ENCODE assay signal across 15 cellular contexts in the genomic region with DNA sequence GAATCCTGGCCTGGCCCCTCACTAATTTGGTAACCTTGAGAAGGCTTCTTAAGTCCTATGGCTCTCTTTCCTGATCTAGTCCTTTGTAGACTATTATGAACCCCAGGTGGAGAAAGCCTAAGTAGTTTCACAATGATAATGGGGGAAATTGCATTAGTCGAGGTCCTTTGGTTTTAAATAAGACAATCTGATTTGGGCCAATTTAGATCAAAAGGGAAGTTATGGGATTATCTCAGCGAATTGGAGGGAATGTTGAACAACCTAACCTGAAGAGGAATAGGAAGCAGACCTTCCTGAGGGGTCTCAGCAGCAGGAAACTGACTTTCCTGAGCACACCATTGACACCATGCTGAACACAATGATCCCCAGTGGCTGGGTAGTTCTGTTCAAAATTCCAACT.
A peak's percentile ranks its signal among the peaks of the same experiment; 100 is the strongest.
DNase-seq lines count a peak whose midpoint lies in the region; ATAC-seq and TF ChIP-seq lines count a peak whose summit lies in the region.
"Had no signal": no experiment of that assay in that cellular context is flagged by ENCODE, and none has a peak within 500 bp of the region (broad histone marks: within the 10 kb centered on the region; RNA-seq: fewer than 3 reads in every experiment).

No MANE protein-coding gene starts in this region.

- TF ChIP-seq EP300 in sigmoid colon (IDR thresholded peaks at IDR 0.05): no peak

- H3K23ac ChIP-seq in neuronal stem cell (ENCODE audit: low read depth, low read length, poor library complexity): no peak overlapping the region

- H4K8ac ChIP-seq in neuronal stem cell (ENCODE audit: low read depth, low read length): no peak overlapping the region

- no peaks in the 10 kb centered on the region for H3K27me3 ChIP-seq in neuronal stem cell (ENCODE audit: control insufficient read depth in 3 of 3, insufficient read depth in 3 of 3, low read depth in 1 of 3, low read length in 3 of 3)
- no peaks in the 10 kb centered on the region for H3K27me3 ChIP-seq in sigmoid colon
- H3K27me3 ChIP-seq: BLaER1 treated with 17β-estradiol and CSF1 and Interleukin-3, amounts not matched to agents 10 nM and 100 nM had no signal

- H2AK5ac ChIP-seq in neuronal stem cell (ENCODE audit: low read depth, low read length): no peak overlapping the region

- no peak overlapping the region for H2BK15ac ChIP-seq in neuronal stem cell (ENCODE audit: low read length)

- H3K27ac ChIP-seq in neuronal stem cell (replicated peaks; ENCODE audit: low read length): no peak overlapping the region
- H3K27ac ChIP-seq in sigmoid colon: no peak overlapping the region
- H3K27ac ChIP-seq: BLaER1 treated with 17β-estradiol and CSF1 and Interleukin-3, amounts not matched to agents 10 nM and 100 nM; C4-2B had no signal

- no peak overlapping the region for H2BK12ac ChIP-seq in neuronal stem cell (ENCODE audit: low read length)

- H2AFZ ChIP-seq in neuronal stem cell (ENCODE audit: low read length): no peak overlapping the region

- no peaks in the 10 kb centered on the region for H3K36me3 ChIP-seq in neuronal stem cell (replicated peaks in 1 of 2; ENCODE audit: control insufficient read depth in 2 of 2, insufficient read depth in 2 of 2, low read length in 2 of 2)
- H3K36me3 ChIP-seq in sigmoid colon: no peaks in the 10 kb centered on the region
- H3K36me3 ChIP-seq: BLaER1 treated with 17β-estradiol and CSF1 and Interleukin-3, amounts not matched to agents 10 nM and 100 nM had no signal

- no peak overlapping the region for H3K4ac ChIP-seq in neuronal stem cell (ENCODE audit: low read length)

- no CpG with 5 or more reads among the region's 2 CpGs for WGBS in neuronal stem cell (ENCODE audit: extremely low coverage in 2 of 2, insufficient read length in 2 of 2, insufficient replicate concordance in 1 of 2), 2 donors
- 63 to 73% methylated on average over 2 of the region's 2 CpGs for WGBS in sigmoid colon, 2 donors

- no peak overlapping the region for H3K14ac ChIP-seq in neuronal stem cell (ENCODE audit: low read length)

- no peak overlapping the region for H2BK120ac ChIP-seq in neuronal stem cell (ENCODE audit: low read depth, low read length)

- H2BK5ac ChIP-seq in neuronal stem cell (ENCODE audit: low read length): no peak overlapping the region

- H3K9ac ChIP-seq in neuronal stem cell (ENCODE audit: low read depth, low read length, poor library complexity): no peak overlapping the region
- H3K9ac ChIP-seq: BLaER1 treated with 17β-estradiol and CSF1 and Interleukin-3, amounts not matched to agents 10 nM and 100 nM had no signal

- TF ChIP-seq CTCF in sigmoid colon (IDR thresholded peaks at IDR 0.05): no peak

- no peak overlapping the region for H3K4me2 ChIP-seq in neuronal stem cell (ENCODE audit: insufficient read depth, low read length, poor library complexity, severe bottlenecking)
- H3K4me2 ChIP-seq: BLaER1 treated with 17β-estradiol and CSF1 and Interleukin-3, amounts not matched to agents 10 nM and 100 nM had no signal

- H4K91ac ChIP-seq in neuronal stem cell (ENCODE audit: low read depth, low read length, poor library complexity): no peak overlapping the region

- H3K9me3 ChIP-seq in neuronal stem cell (replicated peaks in 1 of 2; ENCODE audit: control insufficient read depth in 2 of 2, insufficient read depth in 1 of 2, low read depth in 1 of 2, low read length in 2 of 2): no peaks in the 10 kb centered on the region
- H3K9me3 ChIP-seq in sigmoid colon: no peaks in the 10 kb centered on the region
- H3K9me3 ChIP-seq: BLaER1 treated with 17β-estradiol and CSF1 and Interleukin-3, amounts not matched to agents 10 nM and 100 nM; Caco-2 had no signal

- H3K18ac ChIP-seq in neuronal stem cell (ENCODE audit: low read length): no peak overlapping the region

- ATAC-seq in HG03521 (IDR thresholded peaks at IDR 0.05; ENCODE audit: unreplicated experiment) (no peak), HG02973 (IDR thresholded peaks at IDR 0.05; ENCODE audit: unreplicated experiment) (no peak)
- ATAC-seq: CD8-positive, alpha-beta T cell had no signal

- peak; percentile 33 for DNase-seq in SK-N-DZ (ENCODE audit: low spot score)
- DNase-seq in neuronal stem cell (ENCODE audit: low spot score): peak; percentile 32
- no peak for DNase-seq in sigmoid colon
- DNase-seq: 8988T; AML-193; Caco-2; Calu3; CD4-positive, alpha-beta T cell; CD8-positive, alpha-beta T cell; DMS79 treated with DMSO at 0.1 percent for 48 hours; GF-D8 had no signal

- TF ChIP-seq POLR2A in sigmoid colon (IDR thresholded peaks at IDR 0.05): no peak

- no peaks in the 10 kb centered on the region for H3K79me1 ChIP-seq in neuronal stem cell (ENCODE audit: low read depth, low read length)

- intact Hi-C loops in sigmoid colon (cut with DNase I): no loop called here

- H3K4me1 ChIP-seq in neuronal stem cell (ENCODE audit: control insufficient read depth in 2 of 2, insufficient read depth in 1 of 2, low read depth in 1 of 2, low read length in 2 of 2): peaks cover 0 to 2% of the 10 kb centered on the region in 2 donors
- H3K4me1 ChIP-seq in sigmoid colon: no peaks in the 10 kb centered on the region
- H3K4me1 ChIP-seq: BLaER1 treated with 17β-estradiol and CSF1 and Interleukin-3, amounts not matched to agents 10 nM and 100 nM; Caco-2 had no signal

- H3K4me3 ChIP-seq in neuronal stem cell (ENCODE audit: low read length in 2 of 2): no peak overlapping the region
- H3K4me3 ChIP-seq in sigmoid colon: no peak overlapping the region
- H3K4me3 ChIP-seq: BLaER1 treated with 17β-estradiol and CSF1 and Interleukin-3, amounts not matched to agents 10 nM and 100 nM had no signal
